8 cellular contexts compared by ENCODE assay signal in genomic region chr1:89454845-89455521, GRCh38.
A peak's percentile ranks its signal among the peaks of the same experiment; 100 is the strongest.
DNase-seq lines count a peak whose midpoint lies in the region; ATAC-seq and TF ChIP-seq lines count a peak whose summit lies in the region.

No MANE protein-coding gene starts in this region.

- TF ChIP-seq CTCF in OCI-LY3 (IDR thresholded peaks at IDR 0.05; ENCODE audit: low read depth, low read length) (peak; percentile 59), foreskin fibroblast (IDR thresholded peaks at IDR 0.05; ENCODE audit: low read depth, low read length) (peak; percentile 62)

- no peaks in the 10 kb centered on the region for H3K36me3 ChIP-seq in OCI-LY3 (replicated peaks; ENCODE audit: low read depth, low read length)

- H4K20me1 ChIP-seq in OCI-LY3 (ENCODE audit: insufficient read depth, low read length) = no peaks in the 10 kb centered on the region

- peaks cover 18% of the 10 kb centered on the region for H3K4me1 ChIP-seq in OCI-LY3 (ENCODE audit: low read length)

- DNase-seq in G401 (ENCODE audit: low spot score) = peak; percentile 52
- DNase-seq in Jurkat, Clone E6-1 (ENCODE audit: low read depth, low spot score) = peak; percentile 53
- DNase-seq in activated T-cell treated with anti-CD3 and anti-CD28 coated beads, Interleukin-2, amount 50 U/mL, for 4 hours = peak; percentile 52
- DNase-seq in foreskin fibroblast = peak; percentile 12 to 64
- peak; percentile 75 for DNase-seq in pons (ENCODE audit: low spot score)

- H2AFZ ChIP-seq in OCI-LY3 (ENCODE audit: low read depth, low read length) = no peak overlapping the region

- H3K27ac ChIP-seq in OCI-LY3 (ENCODE audit: low read length) = no peak overlapping the region

- 0 out of 2 replicates have a peak overlapping the region, but pooled peaks have one; percentile 18 for H3K4me2 ChIP-seq in OCI-LY3 (ENCODE audit: low read length)

- ATAC-seq in activated T-cell treated with anti-CD3 and anti-CD28 coated beads, Interleukin-2, amount 50 U/mL, for 4 hours = peak; percentile 29 to 36
- ATAC-seq in HG03039 (IDR thresholded peaks at IDR 0.05; ENCODE audit: unreplicated experiment) = no peak
- no peak for ATAC-seq in HG02759 (IDR thresholded peaks at IDR 0.05; ENCODE audit: unreplicated experiment)

- no peaks in the 10 kb centered on the region for H3K9me3 ChIP-seq in OCI-LY3 (ENCODE audit: insufficient read depth, low read length)

- H3K4me1 Mint-ChIP-seq in activated T-cell treated with anti-CD3 and anti-CD28 coated beads, Interleukin-2, amount 50 U/mL, for 4 hours (ENCODE audit: low read depth) = peaks cover 21% of the 10 kb centered on the region

- in situ Hi-C loops in G401 (cut with HindIII; ENCODE audit: low sequenced_read_pairs) = no loop called here

- peaks cover 15% of the 10 kb centered on the region for H3K27me3 Mint-ChIP-seq in activated T-cell treated with anti-CD3 and anti-CD28 coated beads, Interleukin-2, amount 50 U/mL, for 4 hours (ENCODE audit: low read depth)

- no peak overlapping the region for H3K4me3 ChIP-seq in Jurkat, Clone E6-1 (ENCODE audit: low read length)
- no peak overlapping the region for H3K4me3 ChIP-seq in OCI-LY3 (ENCODE audit: low read length)
- H3K4me3 ChIP-seq in foreskin fibroblast (ENCODE audit: low read depth in 1 of 2, low read length in 2 of 2) = no peak overlapping the region

- no peaks in the 10 kb centered on the region for H3K9me3 Mint-ChIP-seq in activated T-cell treated with anti-CD3 and anti-CD28 coated beads, Interleukin-2, amount 50 U/mL, for 4 hours

- H3K4me3 Mint-ChIP-seq in activated T-cell treated with anti-CD3 and anti-CD28 coated beads, Interleukin-2, amount 50 U/mL, for 4 hours = no peak overlapping the region

- H3K27me3 ChIP-seq in OCI-LY3 (ENCODE audit: low read depth, low read length) = no peaks in the 10 kb centered on the region

- no peak overlapping the region for H3K9ac ChIP-seq in OCI-LY3 (ENCODE audit: low read length)

- no peaks in the 10 kb centered on the region for H3K36me3 Mint-ChIP-seq in activated T-cell treated with anti-CD3 and anti-CD28 coated beads, Interleukin-2, amount 50 U/mL, for 4 hours (ENCODE audit: insufficient read depth)

- no peaks in the 10 kb centered on the region for H3K79me2 ChIP-seq in OCI-LY3 (ENCODE audit: low read length)

Comparison
In these comparisons a context has a peak if more than half of its experiments do, and no peak if none do; other contexts are left out.
1. ATAC-seq: peak in activated T-cell treated with anti-CD3 and anti-CD28 coated beads, Interleukin-2, amount 50 U/mL, for 4 hours (2 of 2); none in HG03039 (single experiment) and HG02759 (single experiment).
2. Peak in every context shown above with its lines, with median percentiles within 50 percentile points of each other: DNase-seq.